In the genomic region with DNA sequence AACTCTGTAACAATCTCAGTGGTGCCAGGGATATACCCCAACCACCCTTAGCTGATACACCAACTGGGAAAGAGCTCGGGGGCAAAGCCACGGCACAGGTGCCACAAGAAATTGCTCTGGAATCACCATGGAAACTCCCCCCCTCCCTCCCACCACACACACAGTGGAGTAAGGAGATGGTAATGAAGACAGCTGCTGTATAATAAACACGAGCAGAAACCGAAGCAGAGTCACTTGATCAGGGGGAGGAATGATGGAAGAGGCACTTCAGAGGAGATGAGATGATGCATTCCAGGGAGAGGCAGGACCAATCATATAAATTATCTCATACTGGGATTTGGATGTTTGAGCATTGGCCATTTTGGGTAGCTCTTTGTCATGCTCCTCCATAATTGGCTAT, we compare ENCODE assay signal across 36 cellular contexts.
A peak's percentile ranks its signal among the peaks of the same experiment; 100 is the strongest.
DNase-seq lines count a peak whose midpoint lies in the region; ATAC-seq and TF ChIP-seq lines count a peak whose summit lies in the region.
"Had no signal": no experiment of that assay in that cellular context is flagged by ENCODE, and none has a peak within 500 bp of the region (broad histone marks: within the 10 kb centered on the region; RNA-seq: fewer than 3 reads in every experiment).

No MANE protein-coding gene starts in this region.

- peaks cover 9% of the 10 kb centered on the region for H3K4me1 ChIP-seq in testis
- H3K4me1 ChIP-seq: lower lobe of right lung, prostate gland, tibial nerve had no signal

- no peaks in the 10 kb centered on the region for H3K27me3 Mint-ChIP-seq in brain
- no peaks in the 10 kb centered on the region for H3K27me3 Mint-ChIP-seq in activated T-helper 1 cell treated with anti-CD3 and anti-CD28 coated beads, Interleukin-12 subunit alpha, Interleukin-12 subunit beta, Interleukin-2, Interleukin-4 antibody, amounts not matched to agents 30 ng/mL and 10 ng/mL and 1 ng/mL, durations not matched to agents 14 hours and 24 hours and 36 hours (ENCODE audit: insufficient read depth)

- peaks cover 33% of the 10 kb centered on the region for H3K4me1 Mint-ChIP-seq in brain
- H3K4me1 Mint-ChIP-seq in activated T-helper 1 cell treated with anti-CD3 and anti-CD28 coated beads, Interleukin-12 subunit alpha, Interleukin-12 subunit beta, Interleukin-2, Interleukin-4 antibody, amounts not matched to agents 30 ng/mL and 10 ng/mL and 1 ng/mL, durations not matched to agents 14 hours and 24 hours and 36 hours (ENCODE audit: low read depth), result no peaks in the 10 kb centered on the region
- H3K4me1 Mint-ChIP-seq: B cell, H9, naive B cell had no signal

- WGBS in testis, 2 donors, result 60 to 61% methylated on average over 4 of the region's 4 CpGs

- intact Hi-C loops in activated T-helper 1 cell treated with anti-CD3 and anti-CD28 coated beads, Interleukin-12 subunit alpha, Interleukin-12 subunit beta, Interleukin-2, Interleukin-4 antibody, amounts not matched to agents 30 ng/mL and 10 ng/mL and 1 ng/mL, durations not matched to agents 14 hours and 24 hours and 36 hours (cut with micrococcal nuclease), result no loop called here
- intact Hi-C loops in testis (cut with DNase I; ENCODE audit: low total_unique reads), result no loop called here

- ATAC-seq in HG03108 (IDR thresholded peaks at IDR 0.05; ENCODE audit: unreplicated experiment), result no peak
- ATAC-seq: activated naive CD4-positive, alpha-beta T cell treated with anti-CD3 and anti-CD28 coated beads, Interleukin-2, amount 50 U/mL, for 72 hours; CD8-positive, alpha-beta T cell; HepG2; lower lobe of right lung; sciatic nerve had no signal

- H3K36me3 Mint-ChIP-seq in brain, result peaks cover 12% of the 10 kb centered on the region
- H3K36me3 Mint-ChIP-seq in activated T-helper 1 cell treated with anti-CD3 and anti-CD28 coated beads, Interleukin-12 subunit alpha, Interleukin-12 subunit beta, Interleukin-2, Interleukin-4 antibody, amounts not matched to agents 30 ng/mL and 10 ng/mL and 1 ng/mL, durations not matched to agents 14 hours and 24 hours and 36 hours (ENCODE audit: low read depth), result no peaks in the 10 kb centered on the region
- H3K36me3 Mint-ChIP-seq: activated naive CD4-positive, alpha-beta T cell treated with anti-CD3 and anti-CD28 coated beads, Interleukin-2, amount 50 U/mL, for 72 hours; CD8-positive, alpha-beta T cell had no signal

- TF ChIP-seq CTCF in brain (conservative IDR thresholded peaks at IDR 0.05) (no peak), testis (IDR thresholded peaks at IDR 0.05) (no peak)

- no peak overlapping the region for H3K27ac ChIP-seq in testis
- H3K27ac ChIP-seq: esophagus squamous epithelium, hepatocyte, lower lobe of right lung, neutrophil, prostate gland, stomach, tibial nerve had no signal

- DNase-seq in NCI-H748 (lab: John Stamatoyannopoulos, UW; ENCODE audit: unreplicated experiment) (peak; percentile 23), NCI-H748 treated with DMSO at 0.1 percent for 48 hours (lab: John Stamatoyannopoulos, UW) (no peak), NCI-H510A treated with DMSO at 0.1 percent for 48 hours (lab: John Stamatoyannopoulos, UW) (peak; percentile 76), testis (no peak)
- DNase-seq in stimulated activated CD4-positive, alpha-beta T cell treated with anti-CD3 and anti-CD28 coated beads, Interleukin-15, amount 100 ng/mL, for 24 hours, result no peak
- no peak for DNase-seq in activated T-helper 1 cell treated with anti-CD3 and anti-CD28 coated beads, Interleukin-12 subunit alpha, Interleukin-12 subunit beta, Interleukin-2, Interleukin-4 antibody, amounts not matched to agents 30 ng/mL and 10 ng/mL and 1 ng/mL, durations not matched to agents 14 hours and 24 hours and 36 hours (ENCODE audit: low spot score)
- DNase-seq: activated CD4-positive, alpha-beta T cell treated with anti-CD3 and anti-CD28 coated beads for 4 hours; activated CD8-positive, alpha-beta memory T cell treated with anti-CD3 and anti-CD28 coated beads for 24 hours; activated effector memory CD4-positive, alpha-beta T cell treated with Interleukin-2 at 50 U/mL for 16 hours; activated T-cell treated with anti-CD3 and anti-CD28 coated beads for 4 hours; CD8-positive, alpha-beta T cell; dorsolateral prefrontal cortex; esophagus squamous epithelium; foreskin melanocyte; H9; Karpas-422; lower lobe of right lung; midbrain; naive B cell; NCI-H2029; NCI-H446 treated with DMSO at 0.1 percent for 48 hours; SIG-M5; stimulated activated CD4-positive, alpha-beta T cell treated with anti-CD3 and anti-CD28 coated beads, Interleukin-12 subunit alpha, Interleukin-12 subunit beta, amount 100 ng/mL, for 4 hours; stimulated activated CD4-positive, alpha-beta T cell treated with anti-CD3 and anti-CD28 coated beads, Interleukin-4, amount 100 ng/mL, for 1 hour; stomach had no signal

- H3K27me3 ChIP-seq in testis, result no peaks in the 10 kb centered on the region
- H3K27me3 ChIP-seq: dorsolateral prefrontal cortex, stomach, tibial nerve had no signal

- TF ChIP-seq POLR2A in testis (IDR thresholded peaks at IDR 0.05), result no peak

- no peaks in the 10 kb centered on the region for H3K36me3 ChIP-seq in testis (ENCODE audit: low read depth, missing control alignments)
- H3K36me3 ChIP-seq: esophagus squamous epithelium, lower lobe of right lung, neutrophil, prostate gland, stomach, tibial nerve had no signal

- H3K9me3 Mint-ChIP-seq in brain, result no peaks in the 10 kb centered on the region
- H3K9me3 Mint-ChIP-seq in activated T-helper 1 cell treated with anti-CD3 and anti-CD28 coated beads, Interleukin-12 subunit alpha, Interleukin-12 subunit beta, Interleukin-2, Interleukin-4 antibody, amounts not matched to agents 30 ng/mL and 10 ng/mL and 1 ng/mL, durations not matched to agents 14 hours and 24 hours and 36 hours, result no peaks in the 10 kb centered on the region
- H3K9me3 Mint-ChIP-seq: activated naive CD4-positive, alpha-beta T cell treated with anti-CD3 and anti-CD28 coated beads, Interleukin-2, amount 50 U/mL, for 72 hours; CD8-positive, alpha-beta T cell; H9; T-helper 2 cell treated with Interferon-gamma antibody and Interleukin-4, amounts not matched to agents 5 μg/mL and 100 μg/mL, for 36 hours had no signal

- no peak overlapping the region for H3K4me3 ChIP-seq in testis
- H3K4me3 ChIP-seq: esophagus squamous epithelium, hepatocyte, lower lobe of right lung, prostate gland, stomach, tibial nerve had no signal

- peak overlapping the region in 3 of 5 experiments; percentile 17 to 28 (median 20) for H3K4me3 Mint-ChIP-seq in brain
- H3K4me3 Mint-ChIP-seq in activated T-helper 1 cell treated with anti-CD3 and anti-CD28 coated beads, Interleukin-12 subunit alpha, Interleukin-12 subunit beta, Interleukin-2, Interleukin-4 antibody, amounts not matched to agents 30 ng/mL and 10 ng/mL and 1 ng/mL, durations not matched to agents 14 hours and 24 hours and 36 hours, result no peak overlapping the region
- H3K4me3 Mint-ChIP-seq: B cell; CD8-positive, alpha-beta T cell; H9; naive B cell; T-helper 2 cell treated with Interferon-gamma antibody and Interleukin-4, amounts not matched to agents 5 μg/mL and 100 μg/mL, for 36 hours had no signal

- H3K27ac Mint-ChIP-seq in brain, result peak overlapping the region; percentile 16 to 91 (median 30)
- H3K27ac Mint-ChIP-seq in activated T-helper 1 cell treated with anti-CD3 and anti-CD28 coated beads, Interleukin-12 subunit alpha, Interleukin-12 subunit beta, Interleukin-2, Interleukin-4 antibody, amounts not matched to agents 30 ng/mL and 10 ng/mL and 1 ng/mL, durations not matched to agents 14 hours and 24 hours and 36 hours, result no peak overlapping the region
- H3K27ac Mint-ChIP-seq: activated naive CD4-positive, alpha-beta T cell treated with anti-CD3 and anti-CD28 coated beads, Interleukin-2, amount 50 U/mL, for 72 hours; B cell; CD8-positive, alpha-beta T cell; H9; naive B cell; T-helper 2 cell treated with Interferon-gamma antibody and Interleukin-4, amounts not matched to agents 5 μg/mL and 100 μg/mL, for 36 hours had no signal

- no peaks in the 10 kb centered on the region for H3K9me3 ChIP-seq in testis
- H3K9me3 ChIP-seq: esophagus squamous epithelium, lower lobe of right lung, neutrophil, prostate gland, stomach, tibial nerve had no signal

Comparison
In these comparisons a context has a peak if more than half of its experiments do, and no peak if none do; other contexts are left out.
1. DNase-seq: peak in NCI-H748 (single experiment) and NCI-H510A treated with DMSO at 0.1 percent for 48 hours (single experiment); none in NCI-H748 treated with DMSO at 0.1 percent for 48 hours (single experiment), stimulated activated CD4-positive, alpha-beta T cell treated with anti-CD3 and anti-CD28 coated beads, Interleukin-15, amount 100 ng/mL, for 24 hours (single experiment), activated T-helper 1 cell treated with anti-CD3 and anti-CD28 coated beads, Interleukin-12 subunit alpha, Interleukin-12 subunit beta, Interleukin-2, Interleukin-4 antibody, amounts not matched to agents 30 ng/mL and 10 ng/mL and 1 ng/mL, durations not matched to agents 14 hours and 24 hours and 36 hours (single experiment) and testis (single experiment).